ENCODE assay signal across 19 cellular contexts in the genomic region with DNA sequence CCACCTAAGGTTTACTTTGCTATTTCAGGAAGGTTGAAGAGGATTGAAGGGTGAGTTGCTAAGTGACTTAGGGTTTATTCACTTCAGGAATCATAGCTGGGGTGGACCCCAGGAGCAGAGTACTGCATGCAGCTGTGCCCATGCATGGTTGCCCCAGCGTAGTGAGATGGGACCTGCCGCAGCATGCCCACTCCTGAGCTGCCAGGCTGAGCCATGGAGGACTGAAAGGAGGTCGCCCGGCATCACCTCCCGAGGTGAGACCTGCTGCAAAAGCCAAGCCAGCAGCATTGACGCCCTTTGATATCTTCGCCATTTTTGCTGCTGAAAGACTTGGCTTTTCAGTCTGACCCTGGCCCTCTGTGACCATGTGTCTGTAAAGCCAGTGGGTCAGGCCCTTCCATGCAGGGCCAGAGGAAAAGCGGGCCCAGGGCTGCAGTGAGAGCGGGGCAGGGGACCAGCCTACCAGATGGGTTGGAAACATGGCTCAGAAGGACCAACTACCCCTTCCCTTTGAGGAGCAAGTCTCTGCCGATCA. TPM values are rescaled to one million over a fixed set of nuclear protein-coding genes. Genes with fewer than 3 reads are reported as not detected.
DNase-seq lines count a peak whose midpoint lies in the region; ATAC-seq, FAIRE-seq and TF ChIP-seq lines count a peak whose summit lies in the region.
"Had no signal": no experiment of that assay in that cellular context is flagged by ENCODE, and none has a peak within 500 bp of the region (broad histone marks: within the 10 kb centered on the region; RNA-seq: fewer than 3 reads in every experiment).

No MANE protein-coding gene starts in this region.

- peak overlapping the region; percentile 32 for H2AFZ ChIP-seq in IMR-90 (replicated peaks; ENCODE audit: low read length, poor library complexity)

- no peak for TF ChIP-seq CTCF in IMR-90 (conservative IDR thresholded peaks at IDR 0.05; ENCODE audit: low read depth, low read length)
- TF ChIP-seq CTCF in lower lobe of right lung (IDR thresholded peaks at IDR 0.05), result no peak

- H3K36me3 Mint-ChIP-seq in activated naive CD4-positive, alpha-beta T cell treated with anti-CD3 and anti-CD28 coated beads, Interleukin-2, amount 50 U/mL, for 72 hours, result peaks cover 24 to 26% of the 10 kb centered on the region in 2 donors

- H3K4ac ChIP-seq in IMR-90 (ENCODE audit: low read depth, low read length), result no peak overlapping the region

- TF ChIP-seq RAD21 in IMR-90 (IDR thresholded peaks at IDR 0.05; ENCODE audit: low read length), result no peak

- no peaks in the 10 kb centered on the region for H3K9me1 ChIP-seq in IMR-90 (ENCODE audit: insufficient read depth, low read length)

- H3K4me2 ChIP-seq in IMR-90 (ENCODE audit: low read depth, low read length), result no peak overlapping the region

- H3K27me3 ChIP-seq in IMR-90 (ENCODE audit: control insufficient read depth, insufficient read depth, low read length), result no peaks in the 10 kb centered on the region; the same call in 1 of the 2 replicates
- no peaks in the 10 kb centered on the region for H3K27me3 ChIP-seq in lower lobe of right lung (ENCODE audit: low read depth)
- H3K27me3 ChIP-seq: Peyer's patch had no signal

- no peak for DNase-seq in activated naive CD4-positive, alpha-beta T cell treated with anti-CD3 and anti-CD28 coated beads, Interleukin-2, amount 50 U/mL, for 72 hours (ENCODE audit: low spot score in 2 of 2)
- no peak for DNase-seq in activated naive CD4-positive, alpha-beta T cell (lab: John Stamatoyannopoulos, UW)
- DNase-seq in IMR-90 (no peak), lower lobe of right lung (peak; percentile 23), urothelium cell line (ENCODE audit: low spot score) (no peak), mesenteric fat pad (ENCODE audit: low spot score) (no peak)
- DNase-seq: AML-193, EL, H9, Karpas-422, MV-4-11, NCI-H1417 treated with DMSO at 0.1 percent for 48 hours, NCI-H187, NCI-H446, NCI-H526, Peyer's patch had no signal

- in situ Hi-C loops in IMR-90 (cut with MboI; ENCODE audit: low sequenced_read_pairs), result no loop called here

- ATAC-seq in activated naive CD4-positive, alpha-beta T cell treated with anti-CD3 and anti-CD28 coated beads, Interleukin-2, amount 50 U/mL, for 72 hours, result no peak
- no peak for ATAC-seq in IMR-90 (ENCODE audit: low read depth)
- no peak for ATAC-seq in lower lobe of right lung
- ATAC-seq in GM19023 (IDR thresholded peaks at IDR 0.05; ENCODE audit: unreplicated experiment), result no peak
- no peak for ATAC-seq in GM18873 (IDR thresholded peaks at IDR 0.05; ENCODE audit: low FRiP score, unreplicated experiment)

- H3K9me3 Mint-ChIP-seq in activated naive CD4-positive, alpha-beta T cell treated with anti-CD3 and anti-CD28 coated beads, Interleukin-2, amount 50 U/mL, for 72 hours, result no peaks in the 10 kb centered on the region
- H3K9me3 Mint-ChIP-seq: H9 had no signal

- H3K27ac ChIP-seq in IMR-90 (ENCODE audit: insufficient read depth, low read length) (no peak overlapping the region), lower lobe of right lung (no peak overlapping the region)
- H3K27ac ChIP-seq: Peyer's patch had no signal

- H3K23ac ChIP-seq in IMR-90 (ENCODE audit: low read depth, low read length), result no peak overlapping the region

- H2BK20ac ChIP-seq in IMR-90 (ENCODE audit: low read depth, low read length), result no peak overlapping the region

- H3K18ac ChIP-seq in IMR-90 (ENCODE audit: low read depth, low read length), result no peak overlapping the region

- H2AK9ac ChIP-seq in IMR-90 (replicated peaks; ENCODE audit: low read depth, low read length, poor library complexity), result no peak overlapping the region

- dilution Hi-C loops in IMR-90 (cut with HindIII; ENCODE audit: low sequenced_read_pairs, unreplicated experiment), result no loop called here

- FAIRE-seq in urothelium cell line (lab: Jason Lieb, UNC), result peak; percentile 55
- FAIRE-seq: HTR-8/SVneo had no signal

- H4K8ac ChIP-seq in IMR-90 (ENCODE audit: low read depth in 2 of 2, low read length in 2 of 2), result no peak overlapping the region

- H2BK120ac ChIP-seq in IMR-90 (ENCODE audit: low read depth, low read length), result no peak overlapping the region

- POLR2A ChIA-PET in IMR-90 (lab: Charles Lee; ENCODE audit: unreplicated experiment), result no interaction called here

- H3K27ac Mint-ChIP-seq in activated naive CD4-positive, alpha-beta T cell treated with anti-CD3 and anti-CD28 coated beads, Interleukin-2, amount 50 U/mL, for 72 hours, result peak overlapping the region; percentile 24 to 70

- peaks cover 46% of the 10 kb centered on the region for H3K36me3 ChIP-seq in IMR-90 (ENCODE audit: control insufficient read depth, insufficient read depth, low read length)
- peaks cover 58% of the 10 kb centered on the region for H3K36me3 ChIP-seq in lower lobe of right lung

- H3K14ac ChIP-seq in IMR-90 (replicated peaks; ENCODE audit: low read depth, low read length), result no peak overlapping the region

- H2BK5ac ChIP-seq in IMR-90 (ENCODE audit: low read depth, low read length, poor library complexity, severe bottlenecking), result no peak overlapping the region

- no peaks in the 10 kb centered on the region for H3K9me3 ChIP-seq in IMR-90 (ENCODE audit: control insufficient read depth, insufficient read depth, low read length)
- no peaks in the 10 kb centered on the region for H3K9me3 ChIP-seq in lower lobe of right lung
- H3K9me3 ChIP-seq: Peyer's patch had no signal

- H4K20me1 ChIP-seq in IMR-90 (ENCODE audit: insufficient read depth, low read length), result no peaks in the 10 kb centered on the region

- no peak for TF ChIP-seq POLR2A in IMR-90 (IDR thresholded peaks at IDR 0.05; ENCODE audit: low read depth, low read length)

- BruUV-seq in IMR-90 (replicated peaks; lab: Mats Ljungman, UMichigan), result no TSS peak

- no peaks in the 10 kb centered on the region for H3K4me1 ChIP-seq in IMR-90 (ENCODE audit: control insufficient read depth, insufficient read depth, low read length)
- no peaks in the 10 kb centered on the region for H3K4me1 ChIP-seq in lower lobe of right lung

- intact Hi-C loops in IMR-90 (cut with micrococcal nuclease), result no loop called here
- intact Hi-C loops in lower lobe of right lung (cut with DNase I), result loop anchor here (10.0 kb wide), 1 partner anchor 99 kb away; the partner anchor contains the start of gene C19orf12

- CTCF ChIA-PET in IMR-90 (lab: Yijun Ruan, JAX), result no interaction called here

- no peak overlapping the region for H3K56ac ChIP-seq in IMR-90 (ENCODE audit: extremely low read depth, insufficient read depth, low read length)

- H4K91ac ChIP-seq in IMR-90 (ENCODE audit: insufficient read depth, low read depth, low read length), result no peak overlapping the region

- 94% methylated on average over 2 of the region's 10 CpGs; no CpG with 5 or more reads in 1 of the 2 experiments for WGBS in IMR-90 (ENCODE audit: extremely low coverage in 2 of 2, insufficient read length in 1 of 2), 2 experiments

- H2BK15ac ChIP-seq in IMR-90 (ENCODE audit: low read depth, low read length), result no peak overlapping the region

- no peak overlapping the region for H3K9ac ChIP-seq in IMR-90 (ENCODE audit: low read depth, low read length)

- no peak overlapping the region for H2AK5ac ChIP-seq in IMR-90 (ENCODE audit: low read depth, low read length)

- H3K4me3 ChIP-seq in IMR-90 (ENCODE audit: insufficient read depth, low read depth, low read length), result no peak overlapping the region
- no peak overlapping the region for H3K4me3 ChIP-seq in lower lobe of right lung
- H3K4me3 ChIP-seq: Peyer's patch had no signal

- no peak overlapping the region for H4K5ac ChIP-seq in IMR-90 (ENCODE audit: low read depth, low read length)

- no peaks in the 10 kb centered on the region for H3K79me1 ChIP-seq in IMR-90 (ENCODE audit: low read depth in 1 of 2, low read length in 2 of 2)

TF ChIP-seq in IMR-90, 13 proteins besides CTCF, POLR2A, EP300 and RAD21:
- TF ChIP-seq, protein P1, sequence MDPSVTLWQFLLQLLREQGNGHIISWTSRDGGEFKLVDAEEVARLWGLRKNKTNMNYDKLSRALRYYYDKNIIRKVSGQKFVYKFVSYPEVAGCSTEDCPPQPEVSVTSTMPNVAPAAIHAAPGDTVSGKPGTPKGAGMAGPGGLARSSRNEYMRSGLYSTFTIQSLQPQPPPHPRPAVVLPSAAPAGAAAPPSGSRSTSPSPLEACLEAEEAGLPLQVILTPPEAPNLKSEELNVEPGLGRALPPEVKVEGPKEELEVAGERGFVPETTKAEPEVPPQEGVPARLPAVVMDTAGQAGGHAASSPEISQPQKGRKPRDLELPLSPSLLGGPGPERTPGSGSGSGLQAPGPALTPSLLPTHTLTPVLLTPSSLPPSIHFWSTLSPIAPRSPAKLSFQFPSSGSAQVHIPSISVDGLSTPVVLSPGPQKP (IDR thresholded peaks at IDR 0.05; ENCODE audit: borderline replicate concordance, low read depth, low read length), result no peak
- TF ChIP-seq CHD1 (IDR thresholded peaks at IDR 0.05; ENCODE audit: low read depth, low read length) (no peak), NFE2L2 (IDR thresholded peaks at IDR 0.05; ENCODE audit: low read depth, low read length) (no peak)

RNA-seq across cellular contexts. Expression of gene POP4, which starts 9.9 kb away (rescaled TPM):
- total RNA-seq in activated naive CD4-positive, alpha-beta T cell treated with anti-CD3 and anti-CD28 coated beads, Interleukin-2, amount 50 U/mL, for 72 hours, result 10 to 100 TPM; 83.7 to 90.7 TPM
- total RNA-seq in IMR-90 (2012; rRNA removed), result 65.1 and 85.5 TPM in 2 replicates
- 81.2 and 87.2 TPM in 2 replicates for polyA plus RNA-seq in IMR-90 (2012; rRNA removed)
- polyA plus RNA-seq in IMR-90 (2012; cell fraction: cytosol; rRNA removed), result 17.6 and 33.7 TPM in 2 replicates
- 20.6 and 93.1 TPM in 2 replicates for polyA plus RNA-seq in IMR-90 (2012; cell fraction: nucleus; rRNA removed; ENCODE audit: low replicate concordance)
- total RNA-seq in lower lobe of right lung, result 44.4 TPM
- total RNA-seq in mesenteric fat pad, result 57.4 TPM

RNA-seq across cellular contexts. Expression of gene PLEKHF1, which starts 49.3 kb away (rescaled TPM):
- total RNA-seq in activated naive CD4-positive, alpha-beta T cell treated with anti-CD3 and anti-CD28 coated beads, Interleukin-2, amount 50 U/mL, for 72 hours, result 10 to 100 TPM; 24.3 to 29.7 TPM
- total RNA-seq in IMR-90 (2012; rRNA removed) (4.7 and 5.0 TPM in 2 replicates), lower lobe of right lung (15.5 TPM), mesenteric fat pad (9.1 TPM)
- 6.6 and 7.2 TPM in 2 replicates for polyA plus RNA-seq in IMR-90 (2012; rRNA removed)
- 7.0 and 12.9 TPM in 2 replicates for polyA plus RNA-seq in IMR-90 (2012; cell fraction: cytosol; rRNA removed)
- 10.8 and 25.4 TPM in 2 replicates for polyA plus RNA-seq in IMR-90 (2012; cell fraction: nucleus; rRNA removed; ENCODE audit: low replicate concordance)
